Comparison of ENCODE assay signal across 8 cellular contexts in genomic region chr1:112618114-112618720, GRCh38. TPM values are rescaled to one million over a fixed set of nuclear protein-coding genes. Genes with fewer than 3 reads are reported as not detected.
A peak's percentile ranks its signal among the peaks of the same experiment; 100 is the strongest.
DNase-seq lines count a peak whose midpoint lies in the region; ATAC-seq and TF ChIP-seq lines count a peak whose summit lies in the region.

No MANE protein-coding gene starts in this region.

- H3K27ac Mint-ChIP-seq in type B pancreatic cell: peak overlapping the region; percentile 92

- H3K36me3 ChIP-seq in PC-3 (ENCODE audit: low read depth, low read length): peaks cover 12% of the 10 kb centered on the region

- H3K4me3 ChIP-seq in AG10803 (ENCODE audit: low read length) (peak overlapping the region; percentile 100), GM12865 (ENCODE audit: low read depth, low read length) (peak overlapping the region; percentile 76), PC-3 (ENCODE audit: low read length) (peak overlapping the region; percentile 90)

- H4K20me1 ChIP-seq in PC-3 (ENCODE audit: low read length): peaks cover 27% of the 10 kb centered on the region

- POLR2A ChIA-PET in PC-3 (lab: Charles Lee; ENCODE audit: unreplicated experiment): interaction anchor here (0.6 to 1.1 kb wide), 2 partner anchors 223 to 224 kb away, joined by 3 to 10 read pairs; no protein-coding TSS in a partner anchor

- H3K79me2 ChIP-seq in PC-3 (ENCODE audit: low read length): peaks cover 94% of the 10 kb centered on the region

- peaks cover 21% of the 10 kb centered on the region for H3K4me1 Mint-ChIP-seq in type B pancreatic cell (ENCODE audit: unreplicated experiment)

- BruUV-seq in PC-3 (replicated peaks; lab: Mats Ljungman, UMichigan): no TSS peak

- TF ChIP-seq CTCF in AG10803 (conservative IDR thresholded peaks at IDR 0.05; ENCODE audit: low read length) (no peak), GM12865 (IDR thresholded peaks at IDR 0.05; ENCODE audit: insufficient read depth, low read depth, low read length, missing control alignments) (no peak), PC-3 (conservative IDR thresholded peaks at IDR 0.05; ENCODE audit: low read depth, low read length) (no peak), type B pancreatic cell (conservative IDR thresholded peaks at IDR 0.05) (no peak)

- CTCF ChIA-PET in PC-3 (lab: Charles Lee): interaction anchor here (1.1 kb wide), 1 partner anchor 116 kb away, joined by 3 read pairs; no protein-coding TSS in a partner anchor

- H3K4me3 Mint-ChIP-seq in type B pancreatic cell: peak overlapping the region; percentile 98

- H3K9ac ChIP-seq in PC-3 (ENCODE audit: low read length): peak overlapping the region; percentile 99

- H3K27me3 ChIP-seq in PC-3 (ENCODE audit: low read length): no peaks in the 10 kb centered on the region

- peaks cover 3% of the 10 kb centered on the region for H3K36me3 Mint-ChIP-seq in type B pancreatic cell

- H3K4me2 ChIP-seq in PC-3 (ENCODE audit: low read length): peak overlapping the region; percentile 97

- H3K4me1 ChIP-seq in PC-3 (ENCODE audit: insufficient read depth, low read length): peaks cover 22% of the 10 kb centered on the region

- no peaks in the 10 kb centered on the region for H3K27me3 Mint-ChIP-seq in type B pancreatic cell

- peak overlapping the region; percentile 96 for H2AFZ ChIP-seq in PC-3 (ENCODE audit: low read length)

- no peaks in the 10 kb centered on the region for H3K9me3 ChIP-seq in PC-3 (ENCODE audit: low read length)

- no peaks in the 10 kb centered on the region for H3K9me2 ChIP-seq in PC-3 (replicated peaks; ENCODE audit: low read length)

- intact Hi-C loops in PC-3 (cut with micrococcal nuclease): no loop called here

- peak; percentile 24 for DNase-seq in AG10803 (ENCODE audit: low read depth)
- peak; percentile 66 for DNase-seq in GM12865 (ENCODE audit: low read depth)
- DNase-seq in PC-3: no peak
- DNase-seq in caudate nucleus (lab: John Stamatoyannopoulos, UW): no peak
- peak; percentile 33 to 57 for DNase-seq in lung microvascular endothelial cell (ENCODE audit: low read depth in 2 of 2)
- no peak for DNase-seq in type B pancreatic cell (ENCODE audit: extremely low spot score, unreplicated experiment)
- no peak for DNase-seq in NCI-H345 (lab: John Stamatoyannopoulos, UW)

- H3K27ac ChIP-seq in PC-3 (ENCODE audit: low read length) (peak overlapping the region; percentile 93), caudate nucleus (ENCODE audit: low read depth, low read length) (peak overlapping the region; percentile 97)

- H3K9me3 Mint-ChIP-seq in type B pancreatic cell: no peaks in the 10 kb centered on the region

- ATAC-seq in PC-3 (no peak), GM18520 (IDR thresholded peaks at IDR 0.05; ENCODE audit: unreplicated experiment) (no peak)

- no peaks in the 10 kb centered on the region for H3F3A ChIP-seq in PC-3 (ENCODE audit: low read length, unreplicated experiment)

RNA-seq across cellular contexts. Expression of gene ST7L, which starts 0.7 kb away (rescaled TPM):
- total RNA-seq in PC-3 (2014; rRNA removed) (13.8 and 17.5 TPM in 2 replicates), lung microvascular endothelial cell (9.2 and 17.3 TPM in 2 replicates), type B pancreatic cell (ENCODE audit: low replicate concordance) (17.1 and 22.0 TPM in 2 replicates)

RNA-seq across cellular contexts. Expression of gene CAPZA1, which starts 1.4 kb away (rescaled TPM):
- 177 and 273 TPM in 2 replicates for total RNA-seq in PC-3 (2014; rRNA removed)
- 154 and 166 TPM in 2 replicates for total RNA-seq in lung microvascular endothelial cell
- 128 and 129 TPM in 2 replicates for total RNA-seq in type B pancreatic cell (ENCODE audit: low replicate concordance)

RNA-seq across cellular contexts. Expression of gene MOV10, which starts 56.2 kb away (rescaled TPM):
- total RNA-seq in PC-3 (2014; rRNA removed) (68.5 and 71.6 TPM in 2 replicates), lung microvascular endothelial cell (35.5 and 39.5 TPM in 2 replicates), type B pancreatic cell (ENCODE audit: low replicate concordance) (113 and 128 TPM in 2 replicates)

Comparison
In these comparisons a context has a peak if more than half of its experiments do, and no peak if none do; other contexts are left out.
1. DNase-seq: peak in AG10803 (single experiment), GM12865 (single experiment) and lung microvascular endothelial cell (2 of 2); none in PC-3 (single experiment), caudate nucleus (0 of 61), type B pancreatic cell (single experiment) and NCI-H345 (single experiment).
2. Peak in every context shown above with its lines, with median percentiles within 50 percentile points of each other: H3K4me3 ChIP-seq.